In genomic region chr4:39464886-39465501, GRCh38 we compare ENCODE assay signal across 1 cellular context.
TF ChIP-seq lines count a peak whose summit lies in the region.

No MANE protein-coding gene starts in this region.

TF ChIP-seq in HepG2, 621 proteins besides CTCF, POLR2A, EP300 and RAD21:
- TF ChIP-seq ATF1 (CRISPR knock-in tag; IDR thresholded peaks at IDR 0.05), result peak; percentile 47; the same call in 1 of the 2 replicates
- TF ChIP-seq ATF7 (IDR thresholded peaks at IDR 0.05), result peak; percentile 98
- no peak for TF ChIP-seq ATF7 (CRISPR knock-in tag; IDR thresholded peaks at IDR 0.05)
- TF ChIP-seq CREB1 (IDR thresholded peaks at IDR 0.05), result peak; percentile 76
- peak; percentile 70 for TF ChIP-seq CREB1 (CRISPR knock-in tag; IDR thresholded peaks at IDR 0.05)
- no peak for TF ChIP-seq E2F5 (CRISPR knock-in tag; conservative IDR thresholded peaks at IDR 0.05)
- TF ChIP-seq ZNF382 (CRISPR knock-in tag; IDR thresholded peaks at IDR 0.05; ENCODE audit: borderline replicate concordance), result no peak
- no peak for TF ChIP-seq ZNF24 (IDR thresholded peaks at IDR 0.05)
- peak; percentile 55; the same call in 1 of the 2 replicates for TF ChIP-seq ATF2 (CRISPR knock-in tag; IDR thresholded peaks at IDR 0.05)
TF ChIP-seq in HepG2: peak in this region for 4.
